In genomic region chr11:126421243-126421642, GRCh38 we compare ENCODE assay signal across 22 cellular contexts.
DNase-seq lines count a peak whose midpoint lies in the region; ATAC-seq and TF ChIP-seq lines count a peak whose summit lies in the region.
"Had no signal": no experiment of that assay in that cellular context is flagged by ENCODE, and none has a peak within 500 bp of the region (broad histone marks: within the 10 kb centered on the region; RNA-seq: fewer than 3 reads in every experiment).

No MANE protein-coding gene starts in this region.

- H3K4me3 ChIP-seq in left lung = no peak overlapping the region
- H3K4me3 ChIP-seq: body of pancreas, prostate gland, tibial artery had no signal

- no peaks in the 10 kb centered on the region for H3K36me3 ChIP-seq in left lung
- H3K36me3 ChIP-seq: prostate gland, tibial artery had no signal

- ATAC-seq in left lung (no peak), HG03097 (IDR thresholded peaks at IDR 0.05; ENCODE audit: low FRiP score, unreplicated experiment) (no peak)
- ATAC-seq: activated naive CD4-positive, alpha-beta T cell treated with anti-CD3 and anti-CD28 coated beads, Interleukin-2, amount 50 U/mL, for 72 hours; activated T-cell treated with anti-CD3 and anti-CD28 coated beads, Interleukin-2, amount 50 U/mL, for 4 hours; body of pancreas; left lobe of liver had no signal

- peak overlapping the region in 3 of 5 experiments; percentile 14 to 81 (median 35) for H3K27ac Mint-ChIP-seq in brain
- H3K27ac Mint-ChIP-seq: activated B cell treated with CpG ODN at 0.5 μM for 24 hours; activated CD4-positive, alpha-beta memory T cell treated with anti-CD3 and anti-CD28 coated beads, Interleukin-2, amount 10 ng/mL, durations not matched to agents 7 days and 5 days; activated naive CD4-positive, alpha-beta T cell treated with anti-CD3 and anti-CD28 coated beads, Interleukin-2, amount 50 U/mL, for 72 hours; CD4-positive, alpha-beta T cell; naive B cell had no signal

- no peaks in the 10 kb centered on the region for H3K27me3 ChIP-seq in left lung
- H3K27me3 ChIP-seq: body of pancreas, tibial artery had no signal

- H3K27ac ChIP-seq in left lung = peak overlapping the region; percentile 24 to 26
- H3K27ac ChIP-seq: prostate gland had no signal

- no peaks in the 10 kb centered on the region for H3K9me3 ChIP-seq in left lung
- H3K9me3 ChIP-seq: body of pancreas, prostate gland, tibial artery had no signal

- peaks cover 9 to 17% of the 10 kb centered on the region in 2 donors for H3K4me1 ChIP-seq in left lung

- DNase-seq in COLO829 (ENCODE audit: low spot score) (peak; percentile 89), left lung (no peak), putamen (ENCODE audit: low spot score) (peak; percentile 56), HuH-7.5 (ENCODE audit: low spot score) (no peak), middle frontal gyrus (ENCODE audit: extremely low spot score, low spot score) (no peak), amniotic stem cell (lab: John Stamatoyannopoulos, UW) (no peak)
- DNase-seq: activated B cell treated with CpG ODN at 0.5 μM for 24 hours; activated CD4-positive, alpha-beta memory T cell treated with anti-CD3 and anti-CD28 coated beads, Interleukin-2, amount 10 ng/mL, durations not matched to agents 7 days and 5 days; activated T-cell treated with anti-CD3 and anti-CD28 coated beads, Interleukin-2, amount 50 U/mL, for 4 hours; CD4-positive, alpha-beta T cell; DMS53; foreskin melanocyte; naive B cell; NCI-H2029; NCI-H510A treated with DMSO at 0.1 percent for 48 hours; tibial artery had no signal

- TF ChIP-seq CTCF in brain (conservative IDR thresholded peaks at IDR 0.05) (no peak), left lung (IDR thresholded peaks at IDR 0.05) (no peak)

- intact Hi-C loops in left lung (cut with DNase I) = no loop called here

- peaks cover 25% of the 10 kb centered on the region for H3K4me1 Mint-ChIP-seq in brain

- no peaks in the 10 kb centered on the region for H3K9me3 Mint-ChIP-seq in brain
- H3K9me3 Mint-ChIP-seq: activated B cell treated with CpG ODN at 0.5 μM for 24 hours; activated CD4-positive, alpha-beta memory T cell treated with anti-CD3 and anti-CD28 coated beads, Interleukin-2, amount 10 ng/mL, durations not matched to agents 7 days and 5 days; activated naive CD4-positive, alpha-beta T cell treated with anti-CD3 and anti-CD28 coated beads, Interleukin-2, amount 50 U/mL, for 72 hours; activated T-cell treated with anti-CD3 and anti-CD28 coated beads, Interleukin-2, amount 50 U/mL, for 4 hours; CD4-positive, alpha-beta T cell; naive B cell had no signal

- peaks cover 7% of the 10 kb centered on the region for H3K36me3 Mint-ChIP-seq in brain
- H3K36me3 Mint-ChIP-seq: activated naive CD4-positive, alpha-beta T cell treated with anti-CD3 and anti-CD28 coated beads, Interleukin-2, amount 50 U/mL, for 72 hours; naive B cell had no signal

- no peak overlapping the region for H3K4me3 Mint-ChIP-seq in brain
- H3K4me3 Mint-ChIP-seq: activated B cell treated with CpG ODN at 0.5 μM for 24 hours; activated CD4-positive, alpha-beta memory T cell treated with anti-CD3 and anti-CD28 coated beads, Interleukin-2, amount 10 ng/mL, durations not matched to agents 7 days and 5 days; activated T-cell treated with anti-CD3 and anti-CD28 coated beads, Interleukin-2, amount 50 U/mL, for 4 hours; CD4-positive, alpha-beta T cell had no signal

- H3K27me3 Mint-ChIP-seq in brain = no peaks in the 10 kb centered on the region
- H3K27me3 Mint-ChIP-seq: CD4-positive, alpha-beta T cell had no signal

Comparison
In these comparisons a context has a peak if more than half of its experiments do, and no peak if none do; other contexts are left out.
1. DNase-seq: peak in COLO829 (single experiment) and putamen (single experiment); none in left lung (0 of 2), HuH-7.5 (single experiment), middle frontal gyrus (single experiment) and amniotic stem cell (single experiment).